Comparison of ENCODE assay signal across 8 cellular contexts in genomic region chr6:35522660-35523658, GRCh38. TPM values are rescaled to one million over a fixed set of nuclear protein-coding genes. Genes with fewer than 3 reads are reported as not detected.
DNase-seq lines count a peak whose midpoint lies in the region; ATAC-seq, FAIRE-seq and TF ChIP-seq lines count a peak whose summit lies in the region.

No MANE protein-coding gene starts in this region.

- DNase-seq in AG04450 (ENCODE audit: low read depth, low spot score) = no peak
- peak; percentile 68 for DNase-seq in GM19238 (ENCODE audit: insufficient read length, low spot score)
- DNase-seq in NCI-H1694 (lab: John Stamatoyannopoulos, UW) = peak; percentile 43
- peak; percentile 91 for DNase-seq in WTC11 (ENCODE audit: low spot score)
- DNase-seq in bronchial epithelial cell (ENCODE audit: low read depth) = peak; percentile 49
- DNase-seq in keratinocyte (ENCODE audit: low read depth, low spot score) = peak; percentile 17
- DNase-seq in stimulated activated CD4-positive, alpha-beta T cell treated with anti-CD3 and anti-CD28 coated beads, Interleukin-1b, Interleukin-23, amount 100 ng/mL, for 1 hour (ENCODE audit: low read depth in 2 of 2) = peak; percentile 37 to 76

- POLR2A ChIA-PET in AG04450 (lab: Yijun Ruan, JAX) (no interaction called here), WTC11 (lab: Charles Lee) (interaction anchor here (0.6 to 1.4 kb wide), 6 partner anchors 26 to 473 kb away, joined by 3 to 7 read pairs (median 3); partner anchors contain the start of gene TEAD3)

- no peaks in the 10 kb centered on the region for H3K36me3 Mint-ChIP-seq in WTC11

- no peaks in the 10 kb centered on the region for H3K36me3 ChIP-seq in bronchial epithelial cell (ENCODE audit: control insufficient read depth, insufficient read depth, low read length)
- no peaks in the 10 kb centered on the region for H3K36me3 ChIP-seq in keratinocyte (ENCODE audit: control insufficient read depth in 2 of 2, extremely low read depth in 1 of 2, insufficient read depth in 2 of 2, low read length in 2 of 2)

- CTCF ChIA-PET in AG04450 (lab: Charles Lee) = interaction anchor here (0.5 to 5.5 kb wide), 70 partner anchors 9 to 1359 kb away, joined by 3 to 143 read pairs (median 5); partner anchors contain the start of genes ARMC12, TEAD3 and TULP1
- CTCF ChIA-PET in WTC11 (lab: Charles Lee) = interaction anchor here (0.5 to 7.0 kb wide), 109 partner anchors 8 to 1682 kb away, joined by 3 to 147 read pairs (median 4); partner anchors contain the start of genes ARMC12, FANCE, FKBP5 and PPARD

- no peaks in the 10 kb centered on the region for H3K79me2 ChIP-seq in keratinocyte (ENCODE audit: control insufficient read depth, insufficient read depth, low read length)

- H3K4me1 ChIP-seq in keratinocyte (ENCODE audit: control insufficient read depth, extremely low read depth, insufficient read depth, low read length) = peaks cover 8% of the 10 kb centered on the region

- dilution Hi-C loops in keratinocyte (cut with MboI; ENCODE audit: extremely low pct_ligation_motif_present, low sequenced_read_pairs) = no loop called here

- ATAC-seq in WTC11 = peak; percentile 87
- no peak for ATAC-seq in HG02970 (IDR thresholded peaks at IDR 0.05; ENCODE audit: low FRiP score, unreplicated experiment)

- FAIRE-seq in bronchial epithelial cell (lab: Jason Lieb, UNC) = no peak
- FAIRE-seq in keratinocyte (lab: Jason Lieb, UNC) = no peak

- H3K27ac ChIP-seq in AG04450 (ENCODE audit: low read depth, low read length) = no peak overlapping the region
- H3K27ac ChIP-seq in keratinocyte (ENCODE audit: control insufficient read depth, insufficient read depth, low read length) = no peak overlapping the region

- no peak overlapping the region for H3K9ac ChIP-seq in keratinocyte (ENCODE audit: control insufficient read depth, extremely low read depth, insufficient read depth, low read length)

- peak overlapping the region; percentile 86 for H3K4me2 ChIP-seq in keratinocyte (ENCODE audit: control insufficient read depth, extremely low read depth, insufficient read depth, low read depth, low read length)

- no peaks in the 10 kb centered on the region for H3K9me1 ChIP-seq in keratinocyte (ENCODE audit: control insufficient read depth, extremely low read depth, insufficient read depth, low read length)

- no peak overlapping the region for H3K27ac Mint-ChIP-seq in WTC11

- peak overlapping the region; percentile 94 for H2AFZ ChIP-seq in keratinocyte (ENCODE audit: control insufficient read depth, low read length)

- TF ChIP-seq CTCF in AG04450 (IDR thresholded peaks at IDR 0.05; ENCODE audit: low read depth, low read length) (peak; percentile 93), WTC11 (IDR thresholded peaks at IDR 0.05) (peak; percentile 99), bronchial epithelial cell (IDR thresholded peaks at IDR 0.05; ENCODE audit: insufficient read depth, low read length, severe bottlenecking) (peak; percentile 96), keratinocyte (optimal IDR thresholded peaks at IDR 0.05 in 1 of 3, IDR thresholded peaks at IDR 0.05 in 1 of 3, conservative IDR thresholded peaks at IDR 0.05 in 1 of 3; ENCODE audit: extremely low read depth in 1 of 3, insufficient read depth in 2 of 3, low read length in 3 of 3) (peak; percentile 70 to 99 (median 95))

- H3K9me3 ChIP-seq in AG04450 (ENCODE audit: control insufficient read depth, insufficient read depth, low read length) = no peaks in the 10 kb centered on the region
- H3K9me3 ChIP-seq in keratinocyte (ENCODE audit: control insufficient read depth, low read depth, low read length) = no peaks in the 10 kb centered on the region

- H4K20me1 ChIP-seq in keratinocyte (ENCODE audit: control insufficient read depth, extremely low read depth, insufficient read depth, low read length) = no peaks in the 10 kb centered on the region

- peaks cover 19% of the 10 kb centered on the region for H3K4me1 Mint-ChIP-seq in WTC11

- peak overlapping the region; percentile 41 for H3K4me3 Mint-ChIP-seq in WTC11

- H3K27me3 ChIP-seq in AG04450 (ENCODE audit: control insufficient read depth, insufficient read depth, low read length) (peaks cover 3% of the 10 kb centered on the region), bronchial epithelial cell (ENCODE audit: control insufficient read depth, insufficient read depth, low read length) (no peaks in the 10 kb centered on the region), keratinocyte (ENCODE audit: control insufficient read depth, extremely low read depth, insufficient read depth, low read length) (no peaks in the 10 kb centered on the region)

- no peaks in the 10 kb centered on the region; the same call in 1 of the 2 replicates for H3K27me3 Mint-ChIP-seq in WTC11 (ENCODE audit: low read depth)

- H3K9me3 Mint-ChIP-seq in WTC11 = peaks cover 2% of the 10 kb centered on the region; the same call in 1 of the 2 replicates

- H3K4me3 ChIP-seq in AG04450 (ENCODE audit: low read depth, low read length) (peak overlapping the region; percentile 10; the same call in 1 of the 2 replicates), bronchial epithelial cell (ENCODE audit: low read depth, low read length) (peak overlapping the region; percentile 13), keratinocyte (ENCODE audit: control insufficient read depth in 2 of 3, extremely low read depth in 1 of 3, insufficient read depth in 2 of 3, low read depth in 1 of 3, low read length in 3 of 3) (peak overlapping the region in 2 of 3 experiments; percentile 25 to 56)

TF ChIP-seq in WTC11, 78 proteins besides CTCF, POLR2A, EP300 and RAD21 (continues in another document):
- no peak for TF ChIP-seq ZNF396 (CRISPR knock-in tag; IDR thresholded peaks at IDR 0.05; ENCODE audit: borderline replicate concordance)
- TF ChIP-seq ZNF138 (CRISPR knock-in tag; conservative IDR thresholded peaks at IDR 0.05) = no peak

RNA-seq across cellular contexts. Expression of gene TULP1, which starts 10.3 kb away (rescaled TPM):
- not detected in 2 replicates for polyA plus RNA-seq in AG04450 (2011; rRNA removed)
- not detected in 2 replicates for polyA minus RNA-seq in AG04450 (2011; rRNA and poly(A)+ RNA removed)
- 2.9 to 4.3 TPM (median 3.4 TPM) in 3 replicates for total RNA-seq in WTC11 (2021)
- under 0.01 TPM in 1 of 2 replicates, not detected in the other for total RNA-seq in bronchial epithelial cell
- polyA plus RNA-seq in keratinocyte = not detected in 3 replicates
- not detected for polyA plus RNA-seq in keratinocyte (2011; ENCODE audit: low read depth)
- polyA plus RNA-seq in keratinocyte (2011; cell fraction: cytosol; rRNA removed) = not detected in 2 replicates
- polyA plus RNA-seq in keratinocyte (2011; cell fraction: nucleus; rRNA removed) = not detected in 2 replicates
- not detected in 2 replicates for polyA plus RNA-seq in keratinocyte (2012; ENCODE audit: low replicate concordance)
- polyA minus RNA-seq in keratinocyte = not detected in 3 replicates
- not detected for polyA minus RNA-seq in keratinocyte (2011; cell fraction: cytosol; rRNA and poly(A)+ RNA removed)
- polyA minus RNA-seq in keratinocyte (2011; cell fraction: nucleus; rRNA and poly(A)+ RNA removed) = not detected in 2 replicates

RNA-seq across cellular contexts. Expression of gene TEAD3, which starts 26.1 kb away (rescaled TPM):
- polyA plus RNA-seq in AG04450 (2011; rRNA removed) = 16.6 and 22.8 TPM in 2 replicates
- 11.8 and 14.9 TPM in 2 replicates for polyA minus RNA-seq in AG04450 (2011; rRNA and poly(A)+ RNA removed)
- 32.0 to 34.3 TPM (median 33.9 TPM) in 3 replicates for total RNA-seq in WTC11 (2021)
- 5.3 and 7.6 TPM in 2 replicates for total RNA-seq in bronchial epithelial cell
- 5.7 to 11.1 TPM (median 8.0 TPM) in 3 replicates for polyA plus RNA-seq in keratinocyte
- 8.6 TPM for polyA plus RNA-seq in keratinocyte (2011; ENCODE audit: low read depth)
- polyA plus RNA-seq in keratinocyte (2011; cell fraction: cytosol; rRNA removed) = 5.9 and 9.0 TPM in 2 replicates
- polyA plus RNA-seq in keratinocyte (2011; cell fraction: nucleus; rRNA removed) = 22.9 and 27.8 TPM in 2 replicates
- polyA plus RNA-seq in keratinocyte (2012; ENCODE audit: low replicate concordance) = 13.8 and 24.1 TPM in 2 replicates
- polyA minus RNA-seq in keratinocyte = 6.5 to 20.0 TPM (median 6.7 TPM) in 3 replicates
- 7.1 TPM for polyA minus RNA-seq in keratinocyte (2011; cell fraction: cytosol; rRNA and poly(A)+ RNA removed)
- 7.8 and 9.7 TPM in 2 replicates for polyA minus RNA-seq in keratinocyte (2011; cell fraction: nucleus; rRNA and poly(A)+ RNA removed)

RNA-seq across cellular contexts. Expression of gene RPL10A, which starts 54.8 kb away (rescaled TPM):
- polyA plus RNA-seq in AG04450 (2011; rRNA removed) = 2,636 and 2,921 TPM in 2 replicates
- 853 and 1,025 TPM in 2 replicates for polyA minus RNA-seq in AG04450 (2011; rRNA and poly(A)+ RNA removed)
- 1,829 to 2,044 TPM (median 2,031 TPM) in 3 replicates for total RNA-seq in WTC11 (2021)
- 1,892 and 2,665 TPM in 2 replicates for total RNA-seq in bronchial epithelial cell
- 2,190 to 2,462 TPM (median 2,432 TPM) in 3 replicates for polyA plus RNA-seq in keratinocyte
- polyA plus RNA-seq in keratinocyte (2011; ENCODE audit: low read depth) = 4,340 TPM
- polyA plus RNA-seq in keratinocyte (2011; cell fraction: cytosol; rRNA removed) = 2,714 and 3,001 TPM in 2 replicates
- polyA plus RNA-seq in keratinocyte (2011; cell fraction: nucleus; rRNA removed) = 862 and 883 TPM in 2 replicates
- polyA plus RNA-seq in keratinocyte (2012; ENCODE audit: low replicate concordance) = 1,886 and 2,313 TPM in 2 replicates
- polyA minus RNA-seq in keratinocyte = 1,034 to 1,300 TPM (median 1,230 TPM) in 3 replicates
- 1,043 TPM for polyA minus RNA-seq in keratinocyte (2011; cell fraction: cytosol; rRNA and poly(A)+ RNA removed)
- 233 and 247 TPM in 2 replicates for polyA minus RNA-seq in keratinocyte (2011; cell fraction: nucleus; rRNA and poly(A)+ RNA removed)
